Comparison of ENCODE assay signal across 1 cellular context in genomic region chrX:41082783-41083182, GRCh38.
TF ChIP-seq lines count a peak whose summit lies in the region.

No MANE protein-coding gene starts in this region.

TF ChIP-seq in H1, 55 proteins besides CTCF, POLR2A, EP300 and RAD21 (continued from another document):
- no peak for TF ChIP-seq HDAC2 (IDR thresholded peaks at IDR 0.05; ENCODE audit: borderline replicate concordance in 1 of 2, low read depth in 2 of 2, low read length in 2 of 2)
- TF ChIP-seq EGR1 (IDR thresholded peaks at IDR 0.05; ENCODE audit: borderline replicate concordance, low read depth, low read length): no peak
- no peak for TF ChIP-seq SUZ12 (IDR thresholded peaks at IDR 0.05; ENCODE audit: low read length)
- TF ChIP-seq CBX5 (IDR thresholded peaks at IDR 0.05; ENCODE audit: low read depth, low read length): no peak
- no peak for TF ChIP-seq RFX5 (IDR thresholded peaks at IDR 0.05; ENCODE audit: borderline replicate concordance, low read depth, low read length)
- no peak for TF ChIP-seq ASH2L (IDR thresholded peaks at IDR 0.05; ENCODE audit: low read length)
- no peak for TF ChIP-seq GTF2F1 (IDR thresholded peaks at IDR 0.05; ENCODE audit: borderline replicate concordance, low read depth, low read length)
